Comparison of ENCODE assay signal across 24 cellular contexts in genomic region chr7:17681965-17682364, GRCh38.
DNase-seq lines count a peak whose midpoint lies in the region; ATAC-seq, FAIRE-seq and TF ChIP-seq lines count a peak whose summit lies in the region.
"Had no signal": no experiment of that assay in that cellular context is flagged by ENCODE, and none has a peak within 500 bp of the region (broad histone marks: within the 10 kb centered on the region; RNA-seq: fewer than 3 reads in every experiment).

No MANE protein-coding gene starts in this region.

- H3K9me3 Mint-ChIP-seq in astrocyte (ENCODE audit: unreplicated experiment) = no peaks in the 10 kb centered on the region
- H3K9me3 Mint-ChIP-seq: activated naive CD8-positive, alpha-beta T cell treated with anti-CD3 and anti-CD28 coated beads, Interleukin-2, amount 10 ng/mL, durations not matched to agents 7 days and 5 days; activated T-helper 1 cell treated with anti-CD3 and anti-CD28 coated beads, Interleukin-12 subunit alpha, Interleukin-12 subunit beta, Interleukin-2, Interleukin-4 antibody, amounts not matched to agents 30 ng/mL and 10 ng/mL and 1 ng/mL, durations not matched to agents 14 hours and 24 hours and 36 hours; CD4-positive, CD25-positive, alpha-beta regulatory T cell; natural killer cell treated with Interleukin-12 subunit alpha and Interleukin-12 subunit beta and Interleukin-15 and Interleukin-18, amount 100 ng/mL, for 72 hours had no signal

- no peaks in the 10 kb centered on the region for H4K20me1 ChIP-seq in astrocyte (ENCODE audit: insufficient read depth, low read length)

- no peak overlapping the region for H3K27ac ChIP-seq in astrocyte (ENCODE audit: low read depth, low read length)
- H3K27ac ChIP-seq in foreskin keratinocyte = peak overlapping the region; percentile 93
- H3K27ac ChIP-seq: cardiac muscle cell had no signal

- H3K9ac ChIP-seq in astrocyte (ENCODE audit: low read length) = no peak overlapping the region

- H3K9me3 ChIP-seq in astrocyte (ENCODE audit: insufficient read depth, low read depth, low read length) = no peaks in the 10 kb centered on the region
- H3K9me3 ChIP-seq: suprapubic skin had no signal

- no peak overlapping the region for H3K4me3 Mint-ChIP-seq in astrocyte (ENCODE audit: unreplicated experiment)
- H3K4me3 Mint-ChIP-seq: activated naive CD8-positive, alpha-beta T cell treated with anti-CD3 and anti-CD28 coated beads, Interleukin-2, amount 10 ng/mL, durations not matched to agents 7 days and 5 days; activated T-helper 1 cell treated with anti-CD3 and anti-CD28 coated beads, Interleukin-12 subunit alpha, Interleukin-12 subunit beta, Interleukin-2, Interleukin-4 antibody, amounts not matched to agents 30 ng/mL and 10 ng/mL and 1 ng/mL, durations not matched to agents 14 hours and 24 hours and 36 hours; CD4-positive, CD25-positive, alpha-beta regulatory T cell; natural killer cell treated with Interleukin-12 subunit alpha and Interleukin-12 subunit beta and Interleukin-15 and Interleukin-18, amount 100 ng/mL, for 72 hours had no signal

- H3K4me2 ChIP-seq in astrocyte (ENCODE audit: low read length) = peak overlapping the region; percentile 40

- H3K27ac Mint-ChIP-seq in astrocyte (ENCODE audit: unreplicated experiment) = no peak overlapping the region
- H3K27ac Mint-ChIP-seq: activated naive CD8-positive, alpha-beta T cell treated with anti-CD3 and anti-CD28 coated beads, Interleukin-2, amount 10 ng/mL, durations not matched to agents 7 days and 5 days; activated T-helper 1 cell treated with anti-CD3 and anti-CD28 coated beads, Interleukin-12 subunit alpha, Interleukin-12 subunit beta, Interleukin-2, Interleukin-4 antibody, amounts not matched to agents 30 ng/mL and 10 ng/mL and 1 ng/mL, durations not matched to agents 14 hours and 24 hours and 36 hours; CD4-positive, CD25-positive, alpha-beta regulatory T cell; natural killer cell treated with Interleukin-12 subunit alpha and Interleukin-12 subunit beta and Interleukin-15 and Interleukin-18, amount 100 ng/mL, for 72 hours had no signal

- DNase-seq in A172 (ENCODE audit: low spot score) (peak; percentile 59), H4 (ENCODE audit: low spot score) (peak; percentile 64), astrocyte (ENCODE audit: low read depth) (peak; percentile 64), foreskin keratinocyte (no peak), SKM-1 treated with dmso at 0.1 percent for 144 hours (lab: John Stamatoyannopoulos, UW; ENCODE audit: unreplicated experiment) (no peak), dermis blood vessel endothelial cell (no peak)
- no peak for DNase-seq in activated T-cell treated with anti-CD3 and anti-CD28 coated beads, Interleukin-2, amount 50 U/mL, for 48 hours
- no peak for DNase-seq in stimulated activated CD4-positive, alpha-beta T cell treated with anti-CD3 and anti-CD28 coated beads, Interleukin-4, amount 100 ng/mL, for 4 hours
- DNase-seq: activated CD4-positive, CD25-positive, alpha-beta regulatory T cell treated with anti-CD3 and anti-CD28 coated beads, Interleukin-2, amount 50 U/mL, for 72 hours; activated naive CD8-positive, alpha-beta T cell treated with anti-CD3 and anti-CD28 coated beads, Interleukin-2, amount 10 ng/mL, durations not matched to agents 7 days and 5 days; CD4-positive, CD25-positive, alpha-beta regulatory T cell; DMS79; effector CD8-positive, alpha-beta T cell; hippocampal formation; mesendoderm; NCI-H774; OCI-M1; stimulated activated CD8-positive, alpha-beta memory T cell treated with anti-CD3 and anti-CD28 coated beads, Interleukin-4, amount 100 ng/mL, for 48 hours; T1000 had no signal

- FAIRE-seq in astrocyte (lab: Jason Lieb, UNC) = peak; percentile 77
- FAIRE-seq: A204.1 had no signal

- no peak overlapping the region for H3K4me3 ChIP-seq in astrocyte (ENCODE audit: insufficient read depth, low read depth, low read length)
- H3K4me3 ChIP-seq: cardiac muscle cell, suprapubic skin had no signal

- H3K36me3 Mint-ChIP-seq in astrocyte (ENCODE audit: low read depth, unreplicated experiment) = no peaks in the 10 kb centered on the region
- H3K36me3 Mint-ChIP-seq: activated naive CD8-positive, alpha-beta T cell treated with anti-CD3 and anti-CD28 coated beads, Interleukin-2, amount 10 ng/mL, durations not matched to agents 7 days and 5 days; CD4-positive, CD25-positive, alpha-beta regulatory T cell; natural killer cell treated with Interleukin-12 subunit alpha and Interleukin-12 subunit beta and Interleukin-15 and Interleukin-18, amount 100 ng/mL, for 72 hours had no signal

- no peaks in the 10 kb centered on the region for H3K27me3 Mint-ChIP-seq in astrocyte (ENCODE audit: low read depth, unreplicated experiment)
- H3K27me3 Mint-ChIP-seq: activated naive CD8-positive, alpha-beta T cell treated with anti-CD3 and anti-CD28 coated beads, Interleukin-2, amount 10 ng/mL, durations not matched to agents 7 days and 5 days; CD4-positive, CD25-positive, alpha-beta regulatory T cell had no signal

- no peaks in the 10 kb centered on the region for H3K36me3 ChIP-seq in astrocyte (ENCODE audit: insufficient read depth, low read length)
- H3K36me3 ChIP-seq: cardiac muscle cell, suprapubic skin had no signal

- H3K4me1 ChIP-seq in astrocyte (ENCODE audit: insufficient read depth, low read length) (peaks cover 54% of the 10 kb centered on the region), foreskin keratinocyte (peaks cover 29% of the 10 kb centered on the region)

- H3K27me3 ChIP-seq in astrocyte (ENCODE audit: insufficient read depth, low read length) (no peaks in the 10 kb centered on the region), foreskin keratinocyte (no peaks in the 10 kb centered on the region)
- H3K27me3 ChIP-seq: cardiac muscle cell, suprapubic skin had no signal

- TF ChIP-seq CTCF in astrocyte (IDR thresholded peaks at IDR 0.05; ENCODE audit: insufficient read depth, low read depth, low read length) = no peak
- no peak for TF ChIP-seq CTCF in foreskin keratinocyte (conservative IDR thresholded peaks at IDR 0.05)

- ATAC-seq in foreskin keratinocyte = no peak
- ATAC-seq: natural killer cell treated with Interleukin-12 subunit alpha and Interleukin-12 subunit beta and Interleukin-15 and Interleukin-18, amount 100 ng/mL, for 72 hours had no signal

- H2AFZ ChIP-seq in astrocyte (ENCODE audit: low read depth, low read length) = no peak overlapping the region

- H3K79me2 ChIP-seq in astrocyte (ENCODE audit: insufficient read depth, low read length) = no peaks in the 10 kb centered on the region

- peaks cover 45% of the 10 kb centered on the region for H3K4me1 Mint-ChIP-seq in astrocyte (ENCODE audit: low read depth, unreplicated experiment)
- H3K4me1 Mint-ChIP-seq: activated naive CD8-positive, alpha-beta T cell treated with anti-CD3 and anti-CD28 coated beads, Interleukin-2, amount 10 ng/mL, durations not matched to agents 7 days and 5 days; CD4-positive, CD25-positive, alpha-beta regulatory T cell had no signal

Comparison
In these comparisons a context has a peak if more than half of its experiments do, and no peak if none do; other contexts are left out.
1. DNase-seq: peak in A172 (single experiment), H4 (single experiment) and astrocyte (single experiment); none in foreskin keratinocyte (0 of 2), SKM-1 treated with dmso at 0.1 percent for 144 hours (single experiment), dermis blood vessel endothelial cell (single experiment), activated T-cell treated with anti-CD3 and anti-CD28 coated beads, Interleukin-2, amount 50 U/mL, for 48 hours (0 of 2) and stimulated activated CD4-positive, alpha-beta T cell treated with anti-CD3 and anti-CD28 coated beads, Interleukin-4, amount 100 ng/mL, for 4 hours (0 of 2).